ENCODE assay signal across 7 cellular contexts in genomic region chr12:97862072-97862471, GRCh38.
"Had no signal": no experiment of that assay in that cellular context is flagged by ENCODE, and none has a peak within 500 bp of the region (broad histone marks: within the 10 kb centered on the region; RNA-seq: fewer than 3 reads in every experiment).

No MANE protein-coding gene starts in this region.

- FAIRE-seq: G401.6, GM12891, GM12892, GM18507, GM19239 had no signal

- DNase-seq: GDM1, GF-D8 had no signal
